In genomic region chr6:155268088-155268867, GRCh38 we compare ENCODE assay signal across 9 cellular contexts. TPM values are rescaled to one million over a fixed set of nuclear protein-coding genes. Genes with fewer than 3 reads are reported as not detected.
DNase-seq lines count a peak whose midpoint lies in the region; ATAC-seq, FAIRE-seq and TF ChIP-seq lines count a peak whose summit lies in the region.
"Not testable (repeated sequence)": the region's sequence is repeated elsewhere in the genome, so short reads cannot be mapped to it uniquely, and the experiment has no call there.
"Had no signal": no experiment of that assay in that cellular context is flagged by ENCODE, and none has a peak within 500 bp of the region (broad histone marks: within the 10 kb centered on the region; RNA-seq: fewer than 3 reads in every experiment).

No MANE protein-coding gene starts in this region.

- H3K4me3 ChIP-seq in CD4-positive, alpha-beta memory T cell (ENCODE audit: low read length in 2 of 2); Peyer's patch; epithelial cell of esophagus (ENCODE audit: low read length); kidney (ENCODE audit: low read length in 2 of 2): not testable (repeated sequence)

- H3K4me1 ChIP-seq in CD4-positive, alpha-beta memory T cell (ENCODE audit: insufficient read depth, low read length); Peyer's patch; kidney (ENCODE audit: control insufficient read depth in 1 of 2, insufficient read depth in 1 of 2, low read depth in 1 of 2, low read length in 2 of 2): not testable (repeated sequence)

- peak; percentile 54 for ATAC-seq in GM19395 (IDR thresholded peaks at IDR 0.05; ENCODE audit: unreplicated experiment)
- peak; percentile 36 for ATAC-seq in activated CD8-positive, alpha-beta memory T cell treated with anti-CD3 and anti-CD28 coated beads, Interleukin-2, amount 10 ng/mL, durations not matched to agents 7 days and 5 days

- not testable (repeated sequence) for H3K9me3 Mint-ChIP-seq in CD4-positive, alpha-beta memory T cell; activated CD8-positive, alpha-beta memory T cell treated with anti-CD3 and anti-CD28 coated beads, Interleukin-2, amount 10 ng/mL, durations not matched to agents 7 days and 5 days (ENCODE audit: low read depth)

- peaks cover 17% of the 10 kb centered on the region for H3K36me3 ChIP-seq in CD4-positive, alpha-beta memory T cell (ENCODE audit: insufficient read depth, low read length)
- H3K36me3 ChIP-seq in Peyer's patch; kidney (ENCODE audit: control insufficient read depth in 1 of 2, insufficient read depth in 2 of 2, low read length in 2 of 2): not testable (repeated sequence)

- peaks cover 7 to 12% (median 11%) of the 10 kb centered on the region in 4 donors for H3K4me1 Mint-ChIP-seq in CD4-positive, alpha-beta memory T cell
- not testable (repeated sequence) for H3K4me1 Mint-ChIP-seq in activated CD8-positive, alpha-beta memory T cell treated with anti-CD3 and anti-CD28 coated beads, Interleukin-2, amount 10 ng/mL, durations not matched to agents 7 days and 5 days

- FAIRE-seq in kidney (lab: Jason Lieb, UNC): not testable (repeated sequence)

- H3K27me3 Mint-ChIP-seq in CD4-positive, alpha-beta memory T cell; activated CD8-positive, alpha-beta memory T cell treated with anti-CD3 and anti-CD28 coated beads, Interleukin-2, amount 10 ng/mL, durations not matched to agents 7 days and 5 days: not testable (repeated sequence)

- intact Hi-C loops in CD4-positive, alpha-beta memory T cell (cut with micrococcal nuclease): loop anchor here (1.0 kb wide), 1 partner anchor 91 kb away; no protein-coding TSS in a partner anchor
- intact Hi-C loops in kidney (cut with DNase I): not testable (repeated sequence)

- H3K9me3 ChIP-seq in CD4-positive, alpha-beta memory T cell (ENCODE audit: control insufficient read depth in 1 of 2, low read length in 2 of 2); Peyer's patch; kidney (ENCODE audit: control insufficient read depth in 1 of 2, low read length in 2 of 2): not testable (repeated sequence)

- not testable (repeated sequence) for TF ChIP-seq POLR2A in Peyer's patch (IDR thresholded peaks at IDR 0.05)

- H3K4me3 Mint-ChIP-seq in CD4-positive, alpha-beta memory T cell; activated CD8-positive, alpha-beta memory T cell treated with anti-CD3 and anti-CD28 coated beads, Interleukin-2, amount 10 ng/mL, durations not matched to agents 7 days and 5 days: not testable (repeated sequence)

- not testable (repeated sequence) for H3K27me3 ChIP-seq in CD4-positive, alpha-beta memory T cell (ENCODE audit: insufficient read depth, low read length); Peyer's patch

- peak overlapping the region in 2 of 7 donors; percentile 52 to 62 for H3K27ac Mint-ChIP-seq in CD4-positive, alpha-beta memory T cell
- H3K27ac Mint-ChIP-seq in activated CD8-positive, alpha-beta memory T cell treated with anti-CD3 and anti-CD28 coated beads, Interleukin-2, amount 10 ng/mL, durations not matched to agents 7 days and 5 days: not testable (repeated sequence)

- CTCF ChIA-PET in CD4-positive, alpha-beta memory T cell (lab: Charles Lee; ENCODE audit: partially characterized antibody): interaction anchor here (0.9 to 4.4 kb wide), 8 partner anchors 9 to 97 kb away, joined by 3 to 22 read pairs (median 4); no protein-coding TSS in a partner anchor
- CTCF ChIA-PET in activated CD8-positive, alpha-beta memory T cell treated with anti-CD3 and anti-CD28 coated beads, Interleukin-2, amount 10 ng/mL, durations not matched to agents 7 days and 5 days (lab: Charles Lee): interaction anchor here (0.7 to 1.6 kb wide), 9 partner anchors 9 to 343 kb away, joined by 3 to 5 read pairs (median 3); no protein-coding TSS in a partner anchor

- peaks cover 33 to 43% of the 10 kb centered on the region in 2 donors for H3K36me3 Mint-ChIP-seq in CD4-positive, alpha-beta memory T cell
- peaks cover 30% of the 10 kb centered on the region for H3K36me3 Mint-ChIP-seq in activated CD8-positive, alpha-beta memory T cell treated with anti-CD3 and anti-CD28 coated beads, Interleukin-2, amount 10 ng/mL, durations not matched to agents 7 days and 5 days

- not testable (repeated sequence) for H3K9ac ChIP-seq in kidney (ENCODE audit: low read length in 2 of 2)

- POLR2A ChIA-PET in CD4-positive, alpha-beta memory T cell (lab: Charles Lee; ENCODE audit: partially characterized antibody): not testable (repeated sequence)

- H3K27ac ChIP-seq in CD4-positive, alpha-beta memory T cell (ENCODE audit: low read depth, low read length); Peyer's patch; kidney (ENCODE audit: low read depth in 2 of 2, low read length in 2 of 2): not testable (repeated sequence)

- TF ChIP-seq CTCF in Peyer's patch (IDR thresholded peaks at IDR 0.05): peak in 4 of 6 experiments; percentile 32 to 43 (median 36)
- TF ChIP-seq CTCF in epithelial cell of esophagus (IDR thresholded peaks at IDR 0.05; ENCODE audit: insufficient read depth, low read depth, low read length, missing control alignments): peak; percentile 60
- peak; percentile 7 for TF ChIP-seq CTCF in kidney (IDR thresholded peaks at IDR 0.05; ENCODE audit: borderline replicate concordance, extremely low read depth, insufficient read depth)

- DNase-seq in CD4-positive, alpha-beta memory T cell: peak in 4 of 5 donors; percentile 15 to 24 (median 20)
- DNase-seq in Kasumi-1 (lab: John Stamatoyannopoulos, UW) (peak; percentile 70 to 80), epithelial cell of esophagus (ENCODE audit: low read depth) (peak; percentile 37)
- not testable (repeated sequence) for DNase-seq in Peyer's patch; activated CD8-positive, alpha-beta memory T cell treated with anti-CD3 and anti-CD28 coated beads, Interleukin-2, amount 10 ng/mL, durations not matched to agents 7 days and 5 days; kidney
- peak; percentile 30 for DNase-seq in stimulated activated CD4-positive, alpha-beta T cell treated with anti-CD3 and anti-CD28 coated beads, Interleukin-4, amount 100 ng/mL, for 24 hours

RNA-seq across cellular contexts. Expression of gene CLDN20, which starts 4.5 kb away (rescaled TPM):
- total RNA-seq in CD4-positive, alpha-beta memory T cell: not detected
- polyA plus RNA-seq in CD4-positive, alpha-beta memory T cell: not detected
- total RNA-seq in Peyer's patch: under 1 TPM in 1 of 4 donors, not detected in 3; 0.88 TPM
- not detected for total RNA-seq in activated CD8-positive, alpha-beta memory T cell treated with anti-CD3 and anti-CD28 coated beads, Interleukin-2, amount 10 ng/mL, durations not matched to agents 7 days and 5 days
- not detected for total RNA-seq in kidney
- polyA plus RNA-seq in kidney (ENCODE audit: insufficient read depth, low read depth, low replicate concordance): 0.77 TPM
- total RNA-seq: breast epithelium had no signal

RNA-seq across cellular contexts. Expression of gene TFB1M, which starts 46.0 kb away (rescaled TPM):
- total RNA-seq in CD4-positive, alpha-beta memory T cell: 10 to 100 TPM; 36.6 to 45.7 TPM
- 10 to 100 TPM; 12.6 to 21.6 TPM for polyA plus RNA-seq in CD4-positive, alpha-beta memory T cell
- total RNA-seq in Peyer's patch (10 to 100 TPM; 11.4 to 26.4 (median 13.3) TPM), kidney (28.1 TPM)
- total RNA-seq in activated CD8-positive, alpha-beta memory T cell treated with anti-CD3 and anti-CD28 coated beads, Interleukin-2, amount 10 ng/mL, durations not matched to agents 7 days and 5 days: 10 to 100 TPM; 33.6 to 35.5 TPM
- polyA plus RNA-seq in kidney (ENCODE audit: insufficient read depth, low read depth, low replicate concordance): 16.3 TPM

Comparison
In these comparisons a context has a peak if more than half of its experiments do, and no peak if none do; other contexts are left out.
1. CTCF ChIP-seq: peak in every context shown above with its lines; median percentile 60 in epithelial cell of esophagus; 36 in Peyer's patch; 7 in kidney.